ENCODE assay signal across 8 cellular contexts in the genomic region with DNA sequence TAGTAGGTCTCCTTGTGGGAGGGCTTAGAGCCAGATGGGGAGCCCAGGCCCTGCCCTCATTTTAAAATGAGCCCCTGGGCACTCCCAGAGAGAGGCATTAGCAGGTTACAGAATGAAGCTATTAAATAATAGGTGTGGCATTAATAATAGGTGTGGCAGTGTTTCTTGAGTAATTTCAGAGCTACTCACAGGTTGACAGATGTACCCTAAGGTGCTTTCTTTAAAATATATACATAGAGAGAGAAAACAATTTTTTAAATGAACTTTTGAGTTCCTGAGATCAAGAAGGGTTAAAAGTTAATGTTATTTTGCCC. TPM values are rescaled to one million over a fixed set of nuclear protein-coding genes. Genes with fewer than 3 reads are reported as not detected.
DNase-seq lines count a peak whose midpoint lies in the region; ATAC-seq and TF ChIP-seq lines count a peak whose summit lies in the region.

No MANE protein-coding gene starts in this region.

- H3K4me1 ChIP-seq in cardiac muscle cell (ENCODE audit: low read depth) (peaks cover 17% of the 10 kb centered on the region), upper lobe of left lung (peaks cover 17 to 27% (median 23%) of the 10 kb centered on the region in 4 donors)

- peak overlapping the region; percentile 99 for H3K4me3 Mint-ChIP-seq in activated T-helper 17 cell treated with anti-CD3 and anti-CD28 coated beads, Interleukin-2, amount 50 U/mL, for 72 hours

- no peak for TF ChIP-seq POLR2A in lower leg skin (IDR thresholded peaks at IDR 0.05)
- TF ChIP-seq POLR2A in upper lobe of left lung (IDR thresholded peaks at IDR 0.05): no peak

- TF ChIP-seq CTCF in cardiac muscle cell (IDR thresholded peaks at IDR 0.05; ENCODE audit: low read depth, low read length): no peak
- TF ChIP-seq CTCF in lower leg skin (IDR thresholded peaks at IDR 0.05): no peak
- peak in 1 of 6 experiments; percentile 2 for TF ChIP-seq CTCF in upper lobe of left lung (IDR thresholded peaks at IDR 0.05)

- H3K4me1 Mint-ChIP-seq in activated T-helper 17 cell treated with anti-CD3 and anti-CD28 coated beads, Interleukin-2, amount 50 U/mL, for 72 hours: peaks cover 14% of the 10 kb centered on the region

- no peak for DNase-seq in cardiac muscle cell (ENCODE audit: low read depth in 1 of 2, low spot score in 1 of 2)
- no peak for DNase-seq in left ventricle myocardium superior
- DNase-seq in lower leg skin (ENCODE audit: low spot score in 2 of 2): no peak
- no peak for DNase-seq in upper lobe of left lung
- DNase-seq in T-helper 9 cell: no peak
- DNase-seq in amygdala (lab: John Stamatoyannopoulos, UW): no peak

- no peaks in the 10 kb centered on the region for H3K9me3 ChIP-seq in cardiac muscle cell (ENCODE audit: low read depth)
- H3K9me3 ChIP-seq in upper lobe of left lung: no peaks in the 10 kb centered on the region

- H3K27ac Mint-ChIP-seq in activated T-helper 17 cell treated with anti-CD3 and anti-CD28 coated beads, Interleukin-2, amount 50 U/mL, for 72 hours: peak overlapping the region; percentile 93

- no peak overlapping the region for H3K27ac ChIP-seq in cardiac muscle cell
- H3K27ac ChIP-seq in upper lobe of left lung: peak overlapping the region in 2 of 4 donors; percentile 68 to 86

- H3K9me3 Mint-ChIP-seq in activated T-helper 17 cell treated with anti-CD3 and anti-CD28 coated beads, Interleukin-2, amount 50 U/mL, for 72 hours: no peaks in the 10 kb centered on the region

- intact Hi-C loops in left ventricle myocardium superior (cut with micrococcal nuclease) (loop anchor here (10.0 kb wide), 1 partner anchor 46 kb away; no protein-coding TSS in a partner anchor), lower leg skin (cut with DNase I; ENCODE audit: low total_unique reads) (no loop called here)

- H3K4me3 ChIP-seq in cardiac muscle cell: peak overlapping the region; percentile 96
- H3K4me3 ChIP-seq in lower leg skin (ENCODE audit: low read depth, poor library complexity, severe bottlenecking): peak overlapping the region; percentile 72
- H3K4me3 ChIP-seq in upper lobe of left lung: peak overlapping the region in 3 of 4 donors; percentile 68 to 71 (median 70)

- no peak for TF ChIP-seq EP300 in upper lobe of left lung (IDR thresholded peaks at IDR 0.05)

- H3K27me3 Mint-ChIP-seq in activated T-helper 17 cell treated with anti-CD3 and anti-CD28 coated beads, Interleukin-2, amount 50 U/mL, for 72 hours: no peaks in the 10 kb centered on the region

- H3K36me3 ChIP-seq in cardiac muscle cell (no peaks in the 10 kb centered on the region), upper lobe of left lung (no peaks in the 10 kb centered on the region)

- H3K36me3 Mint-ChIP-seq in activated T-helper 17 cell treated with anti-CD3 and anti-CD28 coated beads, Interleukin-2, amount 50 U/mL, for 72 hours (ENCODE audit: low read depth): no peaks in the 10 kb centered on the region

- ATAC-seq in left ventricle myocardium superior (no peak), upper lobe of left lung (ENCODE audit: low FRiP score in 2 of 2) (no peak), GM19351 (IDR thresholded peaks at IDR 0.05; ENCODE audit: unreplicated experiment) (no peak)
- no peak for ATAC-seq in activated T-helper 17 cell treated with anti-CD3 and anti-CD28 coated beads, Interleukin-2, amount 50 U/mL, for 72 hours (replicated peaks)

- no peaks in the 10 kb centered on the region for H3K27me3 ChIP-seq in cardiac muscle cell
- no peaks in the 10 kb centered on the region for H3K27me3 ChIP-seq in upper lobe of left lung

RNA-seq across cellular contexts. Expression of gene EEIG2, which starts 1.2 kb away (rescaled TPM):
- total RNA-seq in cardiac muscle cell (9.7 and 12.2 TPM in 2 replicates), left ventricle myocardium superior (5.0 TPM), lower leg skin (1 to 10 TPM; 4.8 to 7.3 (median 5.5) TPM), upper lobe of left lung (10 to 100 TPM in 5 of 6 donors, 1 to 10 TPM in 1; 8.4 to 19.9 (median 15.1) TPM)
- polyA plus RNA-seq in cardiac muscle cell: 5.4 and 11.3 TPM in 2 replicates
- 1 to 10 TPM; 6.7 to 7.0 TPM for total RNA-seq in activated T-helper 17 cell treated with anti-CD3 and anti-CD28 coated beads, Interleukin-2, amount 50 U/mL, for 72 hours
